ENCODE assay signal across 1 cellular context in genomic region chr7:78679477-78679876, GRCh38.
TF ChIP-seq lines count a peak whose summit lies in the region.

No MANE protein-coding gene starts in this region.

TF ChIP-seq in SK-N-SH, 30 proteins besides CTCF, POLR2A, EP300 and RAD21 (continued from another document):
- TF ChIP-seq MEF2A (IDR thresholded peaks at IDR 0.05; ENCODE audit: borderline replicate concordance, low read depth): no peak
- TF ChIP-seq NFIC (IDR thresholded peaks at IDR 0.05; ENCODE audit: borderline replicate concordance): no peak
- TF ChIP-seq TEAD4 (IDR thresholded peaks at IDR 0.05; ENCODE audit: borderline replicate concordance, insufficient read depth): no peak
- no peak for TF ChIP-seq RFX5 (IDR thresholded peaks at IDR 0.05; ENCODE audit: low read length)
- TF ChIP-seq EZH2phosphoT487 (IDR thresholded peaks at IDR 0.05; ENCODE audit: borderline replicate concordance, low read depth): no peak
